Comparison of ENCODE assay signal across 11 cellular contexts in the genomic region with DNA sequence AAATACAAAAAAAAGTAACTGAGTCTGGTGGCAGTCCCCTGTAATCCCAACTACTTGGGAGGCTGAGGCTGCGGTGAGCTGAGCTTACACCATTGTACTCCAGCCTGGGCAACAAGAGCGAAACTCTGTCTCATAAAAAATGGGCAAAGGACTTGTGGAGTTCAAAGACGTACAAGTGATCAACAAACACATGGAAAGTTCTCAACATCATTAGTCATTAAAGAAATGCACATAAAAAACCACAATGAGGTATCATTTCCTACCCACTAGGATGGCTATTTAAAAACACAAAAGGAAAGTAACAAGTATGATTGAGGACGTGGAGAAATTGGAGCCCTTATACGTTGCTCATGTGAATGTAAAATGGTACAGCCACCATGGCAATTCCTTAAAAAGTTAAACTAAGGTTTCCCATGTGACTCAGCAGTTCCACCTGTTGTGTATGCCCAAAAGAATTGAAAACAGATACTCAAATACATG. TPM values are rescaled to one million over a fixed set of nuclear protein-coding genes. Genes with fewer than 3 reads are reported as not detected.
DNase-seq lines count a peak whose midpoint lies in the region; ATAC-seq and TF ChIP-seq lines count a peak whose summit lies in the region.
"Had no signal": no experiment of that assay in that cellular context is flagged by ENCODE, and none has a peak within 500 bp of the region (broad histone marks: within the 10 kb centered on the region; RNA-seq: fewer than 3 reads in every experiment).

No MANE protein-coding gene starts in this region.

- H3K36me3 ChIP-seq in Loucy (ENCODE audit: insufficient read depth, low read length) (peaks cover 8% of the 10 kb centered on the region), smooth muscle cell (ENCODE audit: low read depth) (peaks cover 8% of the 10 kb centered on the region)
- H3K36me3 ChIP-seq: left ventricle myocardium inferior had no signal

- no peaks in the 10 kb centered on the region for H3K27me3 Mint-ChIP-seq in activated CD4-positive, alpha-beta T cell treated with anti-CD3 and anti-CD28 coated beads, Interleukin-2, amount 10 ng/mL, durations not matched to agents 24 days and 14 days

- DNase-seq in activated CD4-positive, alpha-beta T cell treated with anti-CD3 and anti-CD28 coated beads, Interleukin-2, amount 10 ng/mL, durations not matched to agents 24 days and 14 days, result no peak
- DNase-seq in activated CD4-positive, alpha-beta T cell treated with anti-CD3 and anti-CD28 coated beads for 4 hours, result no peak
- DNase-seq in astrocyte of the spinal cord (ENCODE audit: low read depth, low spot score) (peak; percentile 94), smooth muscle cell (lab: John Stamatoyannopoulos, UW; ENCODE audit: unreplicated experiment) (no peak), HT-29 (ENCODE audit: low spot score) (no peak), NCI-H146 (lab: John Stamatoyannopoulos, UW) (no peak)
- DNase-seq: amniotic stem cell, left ventricle myocardium inferior, SHP77 had no signal

- peaks cover 38% of the 10 kb centered on the region for H3K4me1 Mint-ChIP-seq in activated CD4-positive, alpha-beta T cell treated with anti-CD3 and anti-CD28 coated beads, Interleukin-2, amount 10 ng/mL, durations not matched to agents 24 days and 14 days

- ATAC-seq in HG03439 (IDR thresholded peaks at IDR 0.05; ENCODE audit: unreplicated experiment), result no peak

- WGBS in smooth muscle cell (ENCODE audit: low lambda C conversion rate), result 66% methylated on average over 5 of the region's 5 CpGs

- H3K4me3 ChIP-seq in Loucy (ENCODE audit: low read length, poor library complexity, severe bottlenecking) (no peak overlapping the region), astrocyte of the spinal cord (ENCODE audit: low read depth, low read length) (no peak overlapping the region), smooth muscle cell (no peak overlapping the region)
- H3K4me3 ChIP-seq: left ventricle myocardium inferior had no signal

- H2AFZ ChIP-seq in Loucy (ENCODE audit: low read length) (no peak overlapping the region), smooth muscle cell (ENCODE audit: low read depth) (no peak overlapping the region)

- peak overlapping the region; percentile 8 for H3K27ac ChIP-seq in smooth muscle cell (ENCODE audit: low read depth)
- H3K27ac ChIP-seq: left ventricle myocardium inferior had no signal

- intact Hi-C loops in activated CD4-positive, alpha-beta T cell treated with anti-CD3 and anti-CD28 coated beads, Interleukin-2, amount 10 ng/mL, durations not matched to agents 24 days and 14 days (cut with micrococcal nuclease), result loop anchor here (1.0 to 2.0 kb wide), 2 partner anchors 18 to 51 kb away; a partner anchor contains a TSS

- peaks cover 4% of the 10 kb centered on the region; the same call in 1 of the 2 replicates for H3K9me3 ChIP-seq in Loucy (ENCODE audit: insufficient read depth, low read depth, low read length)
- H3K9me3 ChIP-seq in smooth muscle cell (replicated peaks; ENCODE audit: low read depth), result peaks cover 10% of the 10 kb centered on the region

- H3K9me2 ChIP-seq in Loucy (replicated peaks; ENCODE audit: low read depth, low read length), result no peaks in the 10 kb centered on the region

- peaks cover 48% of the 10 kb centered on the region for H4K20me1 ChIP-seq in Loucy (ENCODE audit: insufficient read depth, low read length, poor library complexity, severe bottlenecking)
- peaks cover 84% of the 10 kb centered on the region for H4K20me1 ChIP-seq in smooth muscle cell (ENCODE audit: low read depth)

- H3K27me3 ChIP-seq in Loucy (ENCODE audit: insufficient read depth, low read length, poor library complexity, severe bottlenecking) (no peaks in the 10 kb centered on the region), smooth muscle cell (ENCODE audit: low read depth) (no peaks in the 10 kb centered on the region)

- TF ChIP-seq CTCF in Loucy (conservative IDR thresholded peaks at IDR 0.05; ENCODE audit: low read length), result no peak
- no peak for TF ChIP-seq CTCF in astrocyte of the spinal cord (IDR thresholded peaks at IDR 0.05; ENCODE audit: low read depth, low read length)
- no peak for TF ChIP-seq CTCF in smooth muscle cell (IDR thresholded peaks at IDR 0.05; ENCODE audit: borderline replicate concordance, insufficient read depth, poor library complexity, severe bottlenecking)

- H3K27ac Mint-ChIP-seq in activated CD4-positive, alpha-beta T cell treated with anti-CD3 and anti-CD28 coated beads, Interleukin-2, amount 10 ng/mL, durations not matched to agents 24 days and 14 days, result peak overlapping the region; percentile 86

- H3F3A ChIP-seq in Loucy (ENCODE audit: low read depth), result peaks cover 3% of the 10 kb centered on the region; the same call in 1 of the 2 replicates
- H3F3A ChIP-seq in smooth muscle cell (ENCODE audit: low read depth), result no peaks in the 10 kb centered on the region

- H3K36me3 Mint-ChIP-seq in activated CD4-positive, alpha-beta T cell treated with anti-CD3 and anti-CD28 coated beads, Interleukin-2, amount 10 ng/mL, durations not matched to agents 24 days and 14 days (ENCODE audit: low read depth), result peaks cover 30% of the 10 kb centered on the region

- H3K4me2 ChIP-seq in Loucy (ENCODE audit: low read depth, low read length, poor library complexity, severe bottlenecking), result peak overlapping the region; percentile 9
- no peak overlapping the region for H3K4me2 ChIP-seq in smooth muscle cell

- in situ Hi-C loops in astrocyte of the spinal cord (cut with HindIII; ENCODE audit: low sequenced_read_pairs), result no loop called here

- H3K9ac ChIP-seq in Loucy (ENCODE audit: low read depth, low read length, poor library complexity, severe bottlenecking), result no peak overlapping the region
- H3K9ac ChIP-seq in smooth muscle cell (ENCODE audit: low read depth), result no peak overlapping the region

- H3K4me3 Mint-ChIP-seq in activated CD4-positive, alpha-beta T cell treated with anti-CD3 and anti-CD28 coated beads, Interleukin-2, amount 10 ng/mL, durations not matched to agents 24 days and 14 days, result peak overlapping the region; percentile 40

- H3K9me3 Mint-ChIP-seq in activated CD4-positive, alpha-beta T cell treated with anti-CD3 and anti-CD28 coated beads, Interleukin-2, amount 10 ng/mL, durations not matched to agents 24 days and 14 days, result peaks cover 2% of the 10 kb centered on the region

- H3K4me1 ChIP-seq in Loucy (ENCODE audit: insufficient read depth, low read length, poor library complexity, severe bottlenecking) (peaks cover 9% of the 10 kb centered on the region), smooth muscle cell (ENCODE audit: low read depth) (peaks cover 3% of the 10 kb centered on the region)

- H3K79me2 ChIP-seq in Loucy (ENCODE audit: insufficient read depth, low read length) (peaks cover 83% of the 10 kb centered on the region), smooth muscle cell (ENCODE audit: low read depth) (peaks cover 98% of the 10 kb centered on the region)

RNA-seq across cellular contexts. Expression of a gene that starts 52.3 kb away (rescaled TPM):
- 133 and 141 TPM in 2 replicates for total RNA-seq in activated CD4-positive, alpha-beta T cell treated with anti-CD3 and anti-CD28 coated beads, Interleukin-2, amount 10 ng/mL, durations not matched to agents 24 days and 14 days
- 121 and 149 TPM in 2 replicates for total RNA-seq in smooth muscle cell
- polyA plus RNA-seq in smooth muscle cell, result 101 and 111 TPM in 2 replicates
- total RNA-seq in HT-29 (2014; rRNA removed; shearing (Covaris generic)), result 118 and 135 TPM in 2 replicates
